In the genomic region with DNA sequence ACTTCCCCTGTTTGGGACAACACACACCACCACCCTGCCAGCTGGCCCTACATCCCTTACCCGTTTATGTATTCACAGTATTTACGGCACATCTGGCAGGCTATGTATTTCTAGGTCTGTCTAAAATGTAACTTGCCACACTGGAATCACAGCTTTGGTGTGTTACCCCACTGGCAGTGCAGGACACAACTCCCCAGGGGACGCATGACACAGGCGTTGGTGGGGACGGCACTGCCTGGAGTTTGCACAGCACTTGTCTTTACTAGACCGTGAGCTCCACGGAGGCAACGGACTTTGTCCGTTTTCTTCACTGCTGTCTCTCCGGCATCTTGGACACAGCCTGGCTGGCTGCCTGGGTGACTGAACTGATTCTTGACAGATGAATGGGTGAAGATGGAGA, we compare ENCODE assay signal across 34 cellular contexts. TPM values are rescaled to one million over a fixed set of nuclear protein-coding genes. Genes with fewer than 3 reads are reported as not detected.
"Had no signal": no experiment of that assay in that cellular context is flagged by ENCODE, and none has a peak within 500 bp of the region (broad histone marks: within the 10 kb centered on the region; RNA-seq: fewer than 3 reads in every experiment).

No MANE protein-coding gene starts in this region.

- DNase-seq: activated CD4-positive, alpha-beta T cell treated with anti-CD3 and anti-CD28 coated beads for 48 hours; activated CD4-positive, alpha-beta T cell treated with anti-CD3 and anti-CD28 coated beads, Interleukin-2, amount 50 U/mL, for 48 hours; activated CD8-positive, alpha-beta memory T cell treated with anti-CD3 and anti-CD28 coated beads for 24 hours; activated effector memory CD4-positive, alpha-beta T cell treated with anti-CD3 and anti-CD28 coated beads, Interleukin-2, amount 50 U/mL, for 16 hours; activated naive CD4-positive, alpha-beta T cell treated with anti-CD3 and anti-CD28 coated beads for 36 hours; activated naive CD8-positive, alpha-beta T cell treated with anti-CD3 and anti-CD28 coated beads for 36 hours; adrenal gland; aorta; cerebellar nuclear complex; effector memory CD4-positive, alpha-beta T cell; gastrocnemius medialis; hippocampal formation; immature natural killer cell; kidney; midbrain; naive thymus-derived CD8-positive, alpha-beta T cell; occipital lobe; psoas muscle; sigmoid colon; small intestine; stimulated activated CD4-positive, alpha-beta T cell treated with anti-CD3 and anti-CD28 coated beads, Interleukin-2, amount 100 ng/mL, for 24 hours; stimulated activated naive CD4-positive, alpha-beta T cell treated with Interleukin-2 at 50 U/mL for 16 hours; T1000; trophoblast cell; WERI-Rb-1 had no signal

- H3K9me3 Mint-ChIP-seq: activated naive CD8-positive, alpha-beta T cell treated with anti-CD3 and anti-CD28 coated beads for 36 hours had no signal

- H3K27ac Mint-ChIP-seq: activated naive CD4-positive, alpha-beta T cell treated with anti-CD3 and anti-CD28 coated beads for 36 hours; activated naive CD8-positive, alpha-beta T cell treated with anti-CD3 and anti-CD28 coated beads for 36 hours; immature natural killer cell; memory B cell; naive thymus-derived CD8-positive, alpha-beta T cell; T-helper 1 cell treated with Interleukin-12 subunit alpha and Interleukin-12 subunit beta and Interleukin-4 antibody, amounts not matched to agents 30 μg/mL and 1 μg/mL, for 36 hours had no signal

- H3K9ac ChIP-seq: parathyroid adenoma had no signal

- H3K4me3 Mint-ChIP-seq: activated naive CD4-positive, alpha-beta T cell treated with anti-CD3 and anti-CD28 coated beads for 36 hours; activated naive CD8-positive, alpha-beta T cell treated with anti-CD3 and anti-CD28 coated beads for 36 hours; immature natural killer cell; memory B cell; neural crest cell; T-helper 1 cell treated with Interleukin-12 subunit alpha and Interleukin-12 subunit beta and Interleukin-4 antibody, amounts not matched to agents 30 μg/mL and 1 μg/mL, for 36 hours had no signal

- H3K4me3 ChIP-seq: adrenal gland, body of pancreas, cardiac muscle cell, coronary artery, gastrocnemius medialis, psoas muscle, sigmoid colon, thoracic aorta had no signal

- H3K27me3 ChIP-seq: adrenal gland, cardiac muscle cell, gastrocnemius medialis had no signal

- H3K9me3 ChIP-seq: adrenal gland, body of pancreas, gastrocnemius medialis, psoas muscle, sigmoid colon, thoracic aorta had no signal

- H3K4me1 ChIP-seq: adrenal gland, body of pancreas, gastrocnemius medialis, parathyroid adenoma, psoas muscle had no signal

- H3K27ac ChIP-seq: adrenal gland, body of pancreas, cardiac muscle cell, coronary artery, gastrocnemius medialis, parathyroid adenoma, psoas muscle, sigmoid colon, thoracic aorta, WERI-Rb-1 had no signal

- H3K36me3 ChIP-seq: adrenal gland, cardiac muscle cell, gastrocnemius medialis, sigmoid colon, thoracic aorta had no signal

- H3K36me3 Mint-ChIP-seq: activated naive CD8-positive, alpha-beta T cell treated with anti-CD3 and anti-CD28 coated beads for 36 hours; memory B cell; naive thymus-derived CD8-positive, alpha-beta T cell had no signal

RNA-seq across cellular contexts. Expression of gene CRMP1, which starts 22.7 kb away (rescaled TPM):
- total RNA-seq: activated naive CD4-positive, alpha-beta T cell treated with anti-CD3 and anti-CD28 coated beads for 36 hours; activated naive CD8-positive, alpha-beta T cell treated with anti-CD3 and anti-CD28 coated beads for 36 hours; naive thymus-derived CD8-positive, alpha-beta T cell; subcutaneous adipose tissue had no signal
